23 cellular contexts compared by ENCODE assay signal in the genomic region with DNA sequence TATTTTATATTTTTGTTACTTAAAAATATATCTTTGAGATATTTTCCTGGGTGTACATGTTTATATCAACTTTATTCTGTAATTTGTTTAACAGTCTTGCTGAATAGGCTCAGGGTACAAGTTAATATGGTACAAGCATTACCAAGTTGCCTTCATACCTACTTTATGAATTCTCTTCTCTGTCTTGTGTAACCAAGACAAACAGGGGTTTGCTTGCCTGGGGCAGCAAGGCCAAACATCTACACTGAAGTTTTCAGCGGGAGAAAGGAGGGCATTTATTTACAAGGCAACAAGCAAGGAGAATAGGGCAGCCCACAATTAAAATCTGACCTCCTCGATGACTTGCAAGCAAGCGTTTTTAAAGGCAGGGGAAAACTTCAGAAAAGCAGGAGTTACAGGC. TPM values are rescaled to one million over a fixed set of nuclear protein-coding genes. Genes with fewer than 3 reads are reported as not detected.
"Had no signal": no experiment of that assay in that cellular context is flagged by ENCODE, and none has a peak within 500 bp of the region (broad histone marks: within the 10 kb centered on the region; RNA-seq: fewer than 3 reads in every experiment).

No MANE protein-coding gene starts in this region.

- H3K27ac ChIP-seq: HL-60 had no signal

- H3K9me2 ChIP-seq: SK-N-SH had no signal

- H3K27me3 ChIP-seq: MG63 had no signal

- FAIRE-seq: HTR-8/SVneo, RCC 7860 had no signal

- H3K9ac ChIP-seq: SK-N-SH had no signal

- DNase-seq: KBM-7, MG63, NCI-H1092, NCI-H1105 treated with DMSO at 0.1 percent for 48 hours, NCI-H1417 treated with DMSO at 0.1 percent for 48 hours, NCI-H146, NCI-H187, NCI-H2029, NCI-H2081 treated with DMSO at 0.1 percent for 48 hours, NCI-H2171, NCI-H226, NCI-H446, NCI-H510A, NCI-H524 treated with DMSO at 0.1 percent for 48 hours, NCI-H774, RPMI8226, SHP77, SK-N-SH had no signal

- H3K4me2 ChIP-seq: SK-N-SH had no signal

- H3K4me3 ChIP-seq: MG63 had no signal

- H3K36me3 ChIP-seq: MG63 had no signal

- H3K9me3 ChIP-seq: MG63, SK-N-SH had no signal

RNA-seq across cellular contexts. Expression of gene PPP4R3C, which starts 24.2 kb away (rescaled TPM):
- total RNA-seq: LHCN-M2, SK-MEL-5 had no signal
